Comparison of ENCODE assay signal across 8 cellular contexts in the genomic region with DNA sequence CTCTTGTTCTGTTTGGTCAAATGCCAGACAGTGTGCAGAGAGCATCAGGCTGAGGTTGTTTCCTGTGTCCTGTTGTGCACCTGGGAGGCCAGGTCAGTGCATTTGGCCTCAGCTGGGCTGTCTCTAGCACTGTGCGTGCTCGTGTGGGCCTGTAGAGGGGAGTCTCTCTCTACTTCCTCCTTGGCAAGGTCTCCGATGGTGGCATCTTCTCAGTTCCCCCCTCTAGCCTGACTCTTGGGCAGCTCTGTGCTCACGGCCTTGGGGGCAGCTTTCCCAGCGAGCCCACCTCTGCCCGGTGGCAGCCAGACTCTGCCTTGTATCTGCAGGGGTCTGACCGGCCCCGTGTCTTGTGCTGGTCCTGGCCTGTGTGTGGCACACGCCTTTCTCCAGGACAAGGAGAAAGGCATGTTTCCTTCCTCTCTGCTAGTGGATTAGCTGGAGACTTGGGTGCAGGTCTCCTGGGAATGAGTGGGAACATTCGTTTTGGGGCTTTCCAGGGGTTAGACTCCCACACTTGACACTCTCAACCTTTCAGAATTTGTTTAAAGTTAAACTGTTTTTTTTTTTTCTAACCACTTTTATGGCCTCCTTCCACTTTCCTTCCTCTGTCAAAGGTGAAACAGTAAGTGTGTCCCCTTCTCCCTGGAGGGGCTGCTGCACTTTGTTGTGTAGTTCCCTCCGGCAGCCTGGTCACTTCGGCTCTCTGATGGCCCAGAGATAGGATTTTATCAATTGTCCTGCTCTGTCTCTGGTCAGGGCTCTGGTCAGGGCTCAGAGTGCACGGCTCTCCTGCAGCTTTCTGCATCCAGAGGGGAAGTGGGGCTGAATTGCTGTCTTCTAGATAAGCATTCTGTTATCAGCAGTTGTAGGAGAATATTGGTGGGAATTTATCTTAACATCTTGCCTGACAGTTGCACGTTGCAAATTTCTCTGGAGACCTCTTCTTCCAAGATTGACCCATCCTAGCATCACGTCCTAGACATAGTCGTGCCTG.
DNase-seq lines count a peak whose midpoint lies in the region; ATAC-seq, FAIRE-seq and TF ChIP-seq lines count a peak whose summit lies in the region.

No MANE protein-coding gene starts in this region.

- in situ Hi-C loops in K562 (cut with MboI), result no loop called here

- TF ChIP-seq RAD21 in K562 (CRISPR knock-in tag; conservative IDR thresholded peaks at IDR 0.05 in 1 of 2, IDR thresholded peaks at IDR 0.05 in 1 of 2), result no peak

- peak overlapping the region; percentile 11 for H3K4me3 ChIP-seq in GM12865 (ENCODE audit: low read depth, low read length)
- H3K4me3 ChIP-seq in HL-60 (replicated peaks; ENCODE audit: insufficient read depth, low read length), result no peak overlapping the region
- H3K4me3 ChIP-seq in K562, result no peak overlapping the region

- peak; percentile 80 for DNase-seq in GM12865 (ENCODE audit: low read depth)
- DNase-seq in HL-60 (ENCODE audit: low read depth in 1 of 2, low spot score in 1 of 2), result peak in 1 of 2 experiments; percentile 70
- peak in 1 of 4 experiments; percentile 43 for DNase-seq in K562 (ENCODE audit: extremely low read depth in 1 of 4, low spot score in 3 of 4)
- DNase-seq in naive B cell, result peak; percentile 56
- DNase-seq in D341Med (ENCODE audit: low spot score), result no peak
- no peak for DNase-seq in LoVo (ENCODE audit: low spot score)
- no peak for DNase-seq in stimulated activated CD4-positive, alpha-beta T cell treated with anti-CD3 and anti-CD28 coated beads, Interleukin-1b, Interleukin-23, amount 100 ng/mL, for 48 hours

- peaks cover 78% of the 10 kb centered on the region for H3K79me2 ChIP-seq in K562 (ENCODE audit: control insufficient read depth, insufficient read depth, low read length)

- peak; percentile 42 for TF ChIP-seq CTCF in GM12865 (IDR thresholded peaks at IDR 0.05; ENCODE audit: insufficient read depth, low read depth, low read length, missing control alignments)
- TF ChIP-seq CTCF in HL-60 (IDR thresholded peaks at IDR 0.05; ENCODE audit: insufficient read depth, low read length), result peak; percentile 27
- peak; percentile 20 to 42 (median 26); a peak in 2 of 6 replicates for TF ChIP-seq CTCF in K562 (IDR thresholded peaks at IDR 0.05 in 2 of 3, conservative IDR thresholded peaks at IDR 0.05 in 1 of 3; ENCODE audit: insufficient read depth in 2 of 3, low read depth in 1 of 3, low read length in 3 of 3)

- peaks cover 6% of the 10 kb centered on the region for H3K9me1 ChIP-seq in K562 (ENCODE audit: control insufficient read depth, insufficient read depth, low read length)

- FAIRE-seq in K562 (lab: Jason Lieb, UNC), result peak; percentile 15

- H3K9me3 ChIP-seq in K562 (replicated peaks; ENCODE audit: control insufficient read depth, insufficient read depth, low read depth, low read length), result no peaks in the 10 kb centered on the region

- H3K9me3 Mint-ChIP-seq in naive B cell, result no peaks in the 10 kb centered on the region

- peak overlapping the region in 6 of 8 donors; percentile 63 to 92 (median 74) for H3K4me3 Mint-ChIP-seq in naive B cell

- TF ChIP-seq POLR2A in K562 (conservative IDR thresholded peaks at IDR 0.05), result no peak

- H3K27me3 ChIP-seq in HL-60 (ENCODE audit: insufficient read depth, poor library complexity, severe bottlenecking) (no peaks in the 10 kb centered on the region), K562 (ENCODE audit: control insufficient read depth in 2 of 2, insufficient read depth in 2 of 2, low read length in 2 of 2) (no peaks in the 10 kb centered on the region)

- intact Hi-C loops in K562 (cut with micrococcal nuclease), result no loop called here

- POLR2A ChIA-PET in K562 (lab: Yijun Ruan, JAX), result interaction anchor here (0.8 to 0.9 kb wide), 2 partner anchors 11 to 69 kb away, joined by 3 to 4 read pairs; no protein-coding TSS in a partner anchor

- peak overlapping the region in 1 of 2 experiments; percentile 53; a peak in 2 of 4 replicates for H3K9ac ChIP-seq in K562 (ENCODE audit: insufficient read depth in 1 of 2, low read depth in 2 of 2, low read length in 2 of 2)

- TF ChIP-seq EP300 in K562 (IDR thresholded peaks at IDR 0.05; ENCODE audit: low read length), result peak; percentile 46; the same call in 1 of the 2 replicates

- H3K4me1 ChIP-seq in K562 (replicated peaks in 1 of 2; ENCODE audit: control insufficient read depth in 2 of 2, insufficient read depth in 2 of 2, low read length in 2 of 2), result peaks cover 38 to 40% of the 10 kb centered on the region in 2 experiments

- TSS peak; percentile 32 for BruUV-seq in K562 (replicated peaks; lab: Mats Ljungman, UMichigan)

- no peaks in the 10 kb centered on the region for H3K27me3 Mint-ChIP-seq in naive B cell

- CTCF ChIA-PET in K562 (lab: Yijun Ruan, JAX; ENCODE audit: low intra/inter-chr PET ratio), result no interaction called here

- H3K36me3 ChIP-seq in K562 (ENCODE audit: control insufficient read depth, insufficient read depth, low read length), result peaks cover 40% of the 10 kb centered on the region; the same call in 2 of the 3 replicates

- H3K27ac Mint-ChIP-seq in naive B cell, result peak overlapping the region; percentile 26 to 90 (median 78)

- H3K36me3 Mint-ChIP-seq in naive B cell, result no peaks in the 10 kb centered on the region

- ATAC-seq in GM21423 (IDR thresholded peaks at IDR 0.05; ENCODE audit: unreplicated experiment) (peak; percentile 80), K562 (peak; percentile 83), naive B cell (ENCODE audit: low read depth in 2 of 2) (peak; percentile 96)

- peaks cover 58% of the 10 kb centered on the region for H4K20me1 ChIP-seq in K562 (replicated peaks; ENCODE audit: control insufficient read depth, insufficient read depth, low read length)

- peaks cover 39 to 66% (median 48%) of the 10 kb centered on the region in 3 donors for H3K4me1 Mint-ChIP-seq in naive B cell

- WGBS in K562 (ENCODE audit: insufficient coverage, low coverage, missing lambda C conversion rate), result 29% methylated on average over 16 of the region's 16 CpGs

- H3K27ac ChIP-seq in HL-60 (replicated peaks) (peak overlapping the region; percentile 34), K562 (ENCODE audit: extremely low read depth, low read depth, low read length) (peak overlapping the region; percentile 45; the same call in 1 of the 3 replicates)

- H3K4me2 ChIP-seq in K562 (ENCODE audit: insufficient read depth, low read length), result peak overlapping the region; percentile 49

- no peak overlapping the region for H2AFZ ChIP-seq in K562 (ENCODE audit: low read depth, low read length)

TF ChIP-seq in K562, 482 proteins besides CTCF, POLR2A, EP300 and RAD21 (continues in another document):
- TF ChIP-seq ATF7 (IDR thresholded peaks at IDR 0.05) (no peak), DMBX1 (CRISPR knock-in tag; IDR thresholded peaks at IDR 0.05; ENCODE audit: borderline replicate concordance) (no peak), GATA2 (CRISPR knock-in tag; IDR thresholded peaks at IDR 0.05) (peak; percentile 40; the same call in 1 of the 2 replicates), ZNF124 (CRISPR knock-in tag; IDR thresholded peaks at IDR 0.05) (no peak), DNMT1 (IDR thresholded peaks at IDR 0.05) (no peak), ASH1L (IDR thresholded peaks at IDR 0.05; ENCODE audit: borderline replicate concordance, low read depth, partially characterized antibody) (no peak), HNRNPK (IDR thresholded peaks at IDR 0.05; ENCODE audit: low read depth, low read length, poor library complexity, severe bottlenecking) (no peak), SMARCE1 (IDR thresholded peaks at IDR 0.05) (peak; percentile 60; the same call in 1 of the 2 replicates), THAP7 (CRISPR knock-in tag; IDR thresholded peaks at IDR 0.05) (no peak), ZNF785 (CRISPR knock-in tag; IDR thresholded peaks at IDR 0.05) (no peak), CTBP1 (IDR thresholded peaks at IDR 0.05; ENCODE audit: borderline replicate concordance) (peak; percentile 13; the same call in 1 of the 2 replicates), NR1H2 (CRISPR knock-in tag; IDR thresholded peaks at IDR 0.05) (peak; percentile 20; the same call in 1 of the 2 replicates)
- TF ChIP-seq, protein P1, sequence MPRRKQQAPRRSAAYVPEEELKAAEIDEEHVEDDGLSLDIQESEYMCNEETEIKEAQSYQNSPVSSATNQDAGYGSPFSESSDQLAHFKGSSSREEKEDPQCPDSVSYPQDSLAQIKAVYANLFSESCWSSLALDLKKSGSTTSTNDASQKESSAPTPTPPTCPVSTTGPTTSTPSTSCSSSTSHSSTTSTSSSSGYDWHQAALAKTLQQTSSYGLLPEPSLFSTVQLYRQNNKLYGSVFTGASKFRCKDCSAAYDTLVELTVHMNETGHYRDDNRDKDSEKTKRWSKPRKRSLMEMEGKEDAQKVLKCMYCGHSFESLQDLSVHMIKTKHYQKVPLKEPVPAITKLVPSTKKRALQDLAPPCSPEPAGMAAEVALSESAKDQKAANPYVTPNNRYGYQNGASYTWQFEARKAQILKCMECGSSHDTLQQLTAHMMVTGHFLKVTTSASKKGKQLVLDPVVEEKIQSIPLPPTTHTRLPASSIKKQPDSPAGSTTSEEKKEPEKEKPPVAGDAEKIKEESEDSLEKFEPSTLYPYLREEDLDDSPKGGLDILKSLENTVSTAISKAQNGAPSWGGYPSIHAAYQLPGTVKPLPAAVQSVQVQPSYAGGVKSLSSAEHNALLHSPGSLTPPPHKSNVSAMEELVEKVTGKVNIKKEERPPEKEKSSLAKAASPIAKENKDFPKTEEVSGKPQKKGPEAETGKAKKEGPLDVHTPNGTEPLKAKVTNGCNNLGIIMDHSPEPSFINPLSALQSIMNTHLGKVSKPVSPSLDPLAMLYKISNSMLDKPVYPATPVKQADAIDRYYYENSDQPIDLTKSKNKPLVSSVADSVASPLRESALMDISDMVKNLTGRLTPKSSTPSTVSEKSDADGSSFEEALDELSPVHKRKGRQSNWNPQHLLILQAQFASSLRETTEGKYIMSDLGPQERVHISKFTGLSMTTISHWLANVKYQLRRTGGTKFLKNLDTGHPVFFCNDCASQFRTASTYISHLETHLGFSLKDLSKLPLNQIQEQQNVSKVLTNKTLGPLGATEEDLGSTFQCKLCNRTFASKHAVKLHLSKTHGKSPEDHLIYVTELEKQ (CRISPR knock-in tag; IDR thresholded peaks at IDR 0.05), result no peak

Comparison
In these comparisons a context has a peak if more than half of its experiments do, and no peak if none do; other contexts are left out.
1. DNase-seq: peak in GM12865 (single experiment) and naive B cell (single experiment); none in D341Med (single experiment), LoVo (single experiment) and stimulated activated CD4-positive, alpha-beta T cell treated with anti-CD3 and anti-CD28 coated beads, Interleukin-1b, Interleukin-23, amount 100 ng/mL, for 48 hours (single experiment).
2. Peak in every context shown above with its lines, with median percentiles within 50 percentile points of each other: CTCF ChIP-seq and ATAC-seq.